3 cellular contexts compared by ENCODE assay signal in the genomic region with DNA sequence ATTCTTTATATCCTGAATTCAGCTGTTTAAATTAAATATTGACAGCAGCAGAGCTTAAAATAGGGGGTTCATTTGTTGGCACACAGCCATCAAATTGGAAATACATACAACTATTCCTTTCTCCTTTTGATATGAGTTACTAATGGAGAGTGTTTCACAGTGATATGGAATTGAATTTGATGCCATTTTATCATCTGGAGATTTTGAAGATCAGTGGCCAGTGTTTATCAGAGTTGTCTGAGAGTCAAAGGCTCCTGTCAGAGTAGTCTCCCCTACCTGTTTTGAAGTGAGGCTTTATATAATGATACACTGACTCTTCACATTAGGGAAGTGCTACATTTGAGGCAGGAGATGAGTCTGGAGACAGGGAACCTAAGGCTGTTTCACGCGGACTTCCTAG.
"Had no signal": no experiment of that assay in that cellular context is flagged by ENCODE, and none has a peak within 500 bp of the region (broad histone marks: within the 10 kb centered on the region; RNA-seq: fewer than 3 reads in every experiment).

No MANE protein-coding gene starts in this region.

- H3K4me3 ChIP-seq: GM12878 had no signal

- ATAC-seq: GM12878 had no signal

- DNase-seq: GDM1, GF-D8 had no signal
